In the genomic region with DNA sequence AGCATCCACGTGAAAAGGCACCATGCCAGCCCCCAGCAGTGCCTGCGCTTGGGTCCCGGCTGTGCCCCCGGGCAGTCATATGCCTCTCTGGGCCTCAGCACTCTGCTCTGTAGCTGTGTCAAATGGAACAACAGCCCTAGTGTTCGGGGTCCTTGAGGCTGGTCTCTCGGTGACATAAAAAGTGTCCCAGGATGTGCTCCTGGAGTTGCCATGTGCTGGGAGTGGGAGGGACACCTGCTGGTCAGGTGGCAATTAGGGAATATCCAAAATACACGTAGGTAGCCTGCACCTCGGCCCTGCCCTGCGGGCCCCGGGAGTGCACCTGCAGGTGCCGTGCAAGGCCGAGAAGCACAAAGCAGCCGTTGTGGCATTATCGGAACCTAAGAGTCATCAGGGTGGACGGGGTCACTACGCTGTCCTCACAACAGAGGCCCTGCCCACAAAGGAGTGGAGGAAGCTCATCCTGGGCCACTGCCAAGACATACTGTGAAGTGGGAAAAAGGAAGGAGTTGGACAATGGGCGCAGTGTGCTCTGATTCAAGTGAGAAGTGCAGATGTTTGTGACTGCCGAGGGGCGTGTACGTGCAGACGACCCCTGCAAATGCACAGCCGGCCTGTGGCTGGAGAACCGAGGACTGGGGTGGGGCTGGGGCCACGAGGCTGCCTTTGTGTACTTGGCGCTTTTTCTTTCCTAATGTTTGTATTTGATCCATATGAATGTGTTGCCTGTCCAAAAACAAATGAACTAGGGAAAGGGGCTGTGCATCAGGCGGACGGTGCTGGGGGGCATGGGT, we compare ENCODE assay signal across 12 cellular contexts. TPM values are rescaled to one million over a fixed set of nuclear protein-coding genes. Genes with fewer than 3 reads are reported as not detected.
DNase-seq lines count a peak whose midpoint lies in the region; ATAC-seq and TF ChIP-seq lines count a peak whose summit lies in the region.
"Had no signal": no experiment of that assay in that cellular context is flagged by ENCODE, and none has a peak within 500 bp of the region (broad histone marks: within the 10 kb centered on the region; RNA-seq: fewer than 3 reads in every experiment).

No MANE protein-coding gene starts in this region.

- H3K27me3 Mint-ChIP-seq in T-cell, result no peaks in the 10 kb centered on the region

- no peaks in the 10 kb centered on the region for H3K9me3 Mint-ChIP-seq in T-cell

- TF ChIP-seq CTCF in adrenal gland (IDR thresholded peaks at IDR 0.05), result no peak
- TF ChIP-seq CTCF in BE2C (IDR thresholded peaks at IDR 0.05; ENCODE audit: low read depth, low read length), result no peak

- no peaks in the 10 kb centered on the region for H3K27me3 ChIP-seq in adrenal gland
- H3K27me3 ChIP-seq in BE2C, result no peaks in the 10 kb centered on the region
- H3K27me3 ChIP-seq: uterus had no signal

- ATAC-seq in T-cell (replicated peaks in 1 of 4), result no peak

- CTCF ChIA-PET in T-cell (lab: Charles Lee) (interaction anchor here in 1 of 2 donors (0.7 kb wide), 1 partner anchor 300 kb away, joined by 3 read pairs; no protein-coding TSS in a partner anchor), HEK293T (lab: Yijun Ruan, JAX) (interaction anchor here (1.0 kb wide), 1 partner anchor 125 kb away, joined by 3 read pairs; no protein-coding TSS in a partner anchor)

- intact Hi-C loops in adrenal gland (cut with DNase I), result loop anchor here in 1 of 2 donors (5.0 kb wide), 1 partner anchor 125 kb away; no protein-coding TSS in a partner anchor

- H3K4me1 ChIP-seq in adrenal gland (replicated peaks in 1 of 2) (peaks cover 0 to 5% of the 10 kb centered on the region in 2 donors), BE2C (no peaks in the 10 kb centered on the region)
- H3K4me1 ChIP-seq: uterus had no signal

- H3K4me3 Mint-ChIP-seq in T-cell, result no peak overlapping the region

- H3K36me3 ChIP-seq in adrenal gland (replicated peaks in 1 of 2) (no peaks in the 10 kb centered on the region), BE2C (peaks cover 36% of the 10 kb centered on the region)
- H3K36me3 ChIP-seq: uterus had no signal

- no peak overlapping the region for H3K4me3 ChIP-seq in adrenal gland
- H3K4me3 ChIP-seq in BE2C (ENCODE audit: low read depth, low read length), result no peak overlapping the region
- H3K4me3 ChIP-seq: uterus had no signal

- H3K4me1 Mint-ChIP-seq in T-cell, result peaks cover 0 to 2% (median 0%) of the 10 kb centered on the region in 3 donors

- DNase-seq in NCI-H1105 (lab: John Stamatoyannopoulos, UW) (peak; percentile 3), NCI-H1105 treated with DMSO at 0.1 percent for 48 hours (lab: John Stamatoyannopoulos, UW) (no peak), adrenal gland (peak in 6 of 7 donors; percentile 63 to 81 (median 72)), hippocampal formation (lab: John Stamatoyannopoulos, UW) (peak; percentile 11 to 31), superior temporal gyrus (ENCODE audit: extremely low spot score) (peak; percentile 63), T-cell (no peak), HEK293T (ENCODE audit: extremely low spot score) (no peak), BE2C (no peak)
- DNase-seq: stimulated activated CD4-positive, alpha-beta T cell treated with anti-CD3 and anti-CD28 coated beads, Interleukin-4, amount 100 ng/mL, for 1 hour had no signal

- 63 to 77% (median 65%) methylated on average over 23 to 27 of the region's 27 CpGs for WGBS in adrenal gland, 4 donors

- TF ChIP-seq POLR2A in adrenal gland (IDR thresholded peaks at IDR 0.05), result no peak

- no peaks in the 10 kb centered on the region for H3K36me3 Mint-ChIP-seq in T-cell

- H3K9me3 ChIP-seq in adrenal gland (replicated peaks in 1 of 3), result no peaks in the 10 kb centered on the region
- no peaks in the 10 kb centered on the region for H3K9me3 ChIP-seq in BE2C
- H3K9me3 ChIP-seq: uterus had no signal

- H3K27ac Mint-ChIP-seq in T-cell, result no peak overlapping the region

- POLR2A ChIA-PET in T-cell (lab: Charles Lee) (interaction anchor here in 1 of 2 donors (0.5 kb wide), 1 partner anchor 84 kb away, joined by 5 read pairs; no protein-coding TSS in a partner anchor), HEK293T (lab: Yijun Ruan, JAX) (interaction anchor here (1.1 kb wide), 1 partner anchor 129 kb away, joined by 3 read pairs; a partner anchor contains a TSS)

- H3K27ac ChIP-seq in adrenal gland, result peak overlapping the region in 1 of 5 donors; percentile 31
- H3K27ac ChIP-seq: KMS-11, uterus had no signal

TF ChIP-seq in HEK293T, 16 proteins besides CTCF, POLR2A, EP300 and RAD21:
- TF ChIP-seq ZNF384 (IDR thresholded peaks at IDR 0.05) (no peak), LEF1 (IDR thresholded peaks at IDR 0.05; ENCODE audit: borderline replicate concordance) (no peak), SP1 (IDR thresholded peaks at IDR 0.05) (no peak), TARDBP (IDR thresholded peaks at IDR 0.05) (no peak), CTBP1 (IDR thresholded peaks at IDR 0.05; ENCODE audit: borderline replicate concordance) (no peak), FOXK2 (IDR thresholded peaks at IDR 0.05) (no peak), ELF4 (IDR thresholded peaks at IDR 0.05) (no peak), ARNT (IDR thresholded peaks at IDR 0.05) (no peak), HDGF (IDR thresholded peaks at IDR 0.05; ENCODE audit: borderline replicate concordance) (no peak), FOXA1 (IDR thresholded peaks at IDR 0.05) (no peak), L3MBTL2 (conservative IDR thresholded peaks at IDR 0.05) (no peak), BHLHE40 (IDR thresholded peaks at IDR 0.05; ENCODE audit: borderline replicate concordance) (no peak), SUZ12 (IDR thresholded peaks at IDR 0.05) (no peak), NFRKB (IDR thresholded peaks at IDR 0.05) (no peak), FOXM1 (IDR thresholded peaks at IDR 0.05; ENCODE audit: borderline replicate concordance) (no peak)
- TF ChIP-seq, protein P1, sequence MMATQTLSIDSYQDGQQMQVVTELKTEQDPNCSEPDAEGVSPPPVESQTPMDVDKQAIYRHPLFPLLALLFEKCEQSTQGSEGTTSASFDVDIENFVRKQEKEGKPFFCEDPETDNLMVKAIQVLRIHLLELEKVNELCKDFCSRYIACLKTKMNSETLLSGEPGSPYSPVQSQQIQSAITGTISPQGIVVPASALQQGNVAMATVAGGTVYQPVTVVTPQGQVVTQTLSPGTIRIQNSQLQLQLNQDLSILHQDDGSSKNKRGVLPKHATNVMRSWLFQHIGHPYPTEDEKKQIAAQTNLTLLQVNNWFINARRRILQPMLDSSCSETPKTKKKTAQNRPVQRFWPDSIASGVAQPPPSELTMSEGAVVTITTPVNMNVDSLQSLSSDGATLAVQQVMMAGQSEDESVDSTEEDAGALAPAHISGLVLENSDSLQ (IDR thresholded peaks at IDR 0.05), result no peak

RNA-seq across cellular contexts. Expression of a gene that starts 24.6 kb away (rescaled TPM):
- 1 to 10 TPM; 2.4 to 8.6 (median 4.9) TPM for total RNA-seq in adrenal gland
- 10 to 100 TPM in 2 of 3 donors, 1 to 10 TPM in 1; 2.9 to 27.0 (median 20.7) TPM for polyA plus RNA-seq in adrenal gland
- 1 to 10 TPM in 4 of 5 donors, under 1 TPM in 1; 0.98 to 7.2 (median 5.4) TPM for total RNA-seq in T-cell
- polyA plus RNA-seq in BE2C (2012; ENCODE audit: insufficient read depth, insufficient read length, low read depth), result 15.3 TPM

RNA-seq across cellular contexts. Expression of a gene that starts 41.7 kb away (rescaled TPM):
- total RNA-seq in adrenal gland, result under 1 TPM in 2 of 8 donors, not detected in 6; 0.11 to 0.14 TPM
- polyA plus RNA-seq in adrenal gland, result under 1 TPM in 1 of 3 donors, not detected in 2; 0.03 TPM
- under 1 TPM in 3 of 5 donors, not detected in 2; 0.33 to 0.63 (median 0.53) TPM for total RNA-seq in T-cell
- 0.22 TPM for polyA plus RNA-seq in BE2C (2012; ENCODE audit: insufficient read depth, insufficient read length, low read depth)
- total RNA-seq: myocyte, uterus had no signal

Comparison
In these comparisons a context has a peak if more than half of its experiments do, and no peak if none do; other contexts are left out.
1. DNase-seq: peak in NCI-H1105 (single experiment), adrenal gland (6 of 7), hippocampal formation (2 of 2) and superior temporal gyrus (single experiment); none in NCI-H1105 treated with DMSO at 0.1 percent for 48 hours (single experiment), T-cell (0 of 34), HEK293T (single experiment) and BE2C (single experiment).